8 cellular contexts compared by ENCODE assay signal in the genomic region with DNA sequence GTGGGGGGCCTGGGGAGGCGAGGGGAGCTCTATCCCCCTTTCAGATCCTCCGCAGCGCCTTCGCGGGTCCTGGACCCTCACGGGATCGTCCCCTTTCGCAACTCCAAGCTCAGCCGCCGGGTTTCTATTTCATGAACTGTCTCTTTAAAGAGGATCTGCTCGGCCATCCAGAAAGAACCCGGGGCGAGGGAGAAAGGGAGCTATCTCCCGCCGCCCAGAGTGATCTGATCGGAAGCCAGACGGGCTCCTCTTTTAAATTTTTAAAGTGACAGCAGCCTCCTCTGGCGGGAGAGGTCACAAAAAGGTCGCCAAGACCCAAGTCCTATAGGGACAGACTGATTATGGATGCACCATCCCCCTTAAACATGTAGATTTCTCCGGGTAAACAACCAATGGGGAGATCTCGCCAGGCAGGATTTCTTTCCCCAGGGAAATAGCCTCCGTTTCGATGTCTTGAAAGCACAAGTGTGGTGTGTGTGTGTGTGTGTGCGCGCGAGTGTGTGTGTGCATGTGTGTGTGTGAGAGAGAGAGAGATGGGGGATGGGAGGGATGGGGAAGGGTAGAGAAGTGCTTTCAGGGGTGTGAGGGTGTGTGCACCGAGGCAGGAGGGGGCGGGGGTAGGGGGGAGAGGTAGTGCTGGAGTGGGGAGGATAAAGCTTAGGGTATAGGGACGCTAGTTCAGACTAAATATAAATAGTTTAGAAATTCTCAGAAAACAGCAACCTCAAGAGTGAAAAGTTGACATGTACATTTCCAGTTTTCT.
A peak's percentile ranks its signal among the peaks of the same experiment; 100 is the strongest.
DNase-seq lines count a peak whose midpoint lies in the region; TF ChIP-seq lines count a peak whose summit lies in the region.

No MANE protein-coding gene starts in this region.

- H3K27me3 ChIP-seq in effector memory CD4-positive, alpha-beta T cell (replicated peaks; ENCODE audit: control insufficient read depth, insufficient read depth, low read length, poor library complexity, severe bottlenecking) = peaks cover 33% of the 10 kb centered on the region

- H3K4me1 ChIP-seq in effector memory CD4-positive, alpha-beta T cell (ENCODE audit: control insufficient read depth, insufficient read depth, low read length, poor library complexity, severe bottlenecking) = peaks cover 14% of the 10 kb centered on the region

- no peaks in the 10 kb centered on the region for H3K36me3 ChIP-seq in effector memory CD4-positive, alpha-beta T cell (ENCODE audit: control insufficient read depth, insufficient read depth, low read length)

- no peak overlapping the region for H3K27ac ChIP-seq in effector memory CD4-positive, alpha-beta T cell (ENCODE audit: insufficient read depth, low read length, poor library complexity, severe bottlenecking)

- DNase-seq in activated T-cell treated with anti-CD3 and anti-CD28 coated beads, Interleukin-2, amount 50 U/mL, for 1 hour = peak; percentile 17
- DNase-seq in activated T-cell treated with anti-CD3 and anti-CD28 coated beads for 4 hours (no peak), NCI-H526 (lab: John Stamatoyannopoulos, UW) (peak; percentile 68 to 91), astrocyte of the spinal cord (ENCODE audit: low read depth, low spot score) (peak; percentile 76), iPS DF 4.7 (ENCODE audit: extremely low read depth, low spot score) (peak; percentile 46), retina (peak; percentile 89), C1 segment of cervical spinal cord (lab: John Stamatoyannopoulos, UW) (no peak)
- no peak for DNase-seq in effector memory CD4-positive, alpha-beta T cell

- in situ Hi-C loops in astrocyte of the spinal cord (cut with HindIII; ENCODE audit: low sequenced_read_pairs) = no loop called here

- H3K9me3 ChIP-seq in effector memory CD4-positive, alpha-beta T cell (ENCODE audit: control insufficient read depth, low read length) = no peaks in the 10 kb centered on the region

- TF ChIP-seq CTCF in astrocyte of the spinal cord (IDR thresholded peaks at IDR 0.05; ENCODE audit: low read depth, low read length) = no peak

- peak overlapping the region; percentile 86 for H3K4me3 ChIP-seq in astrocyte of the spinal cord (ENCODE audit: low read depth, low read length)
- no peak overlapping the region for H3K4me3 ChIP-seq in effector memory CD4-positive, alpha-beta T cell (ENCODE audit: insufficient read depth, low read depth, low read length, poor library complexity, severe bottlenecking)

Comparison
In these comparisons a context has a peak if more than half of its experiments do, and no peak if none do; other contexts are left out.
1. DNase-seq: peak in activated T-cell treated with anti-CD3 and anti-CD28 coated beads, Interleukin-2, amount 50 U/mL, for 1 hour (single experiment), NCI-H526 (2 of 2), astrocyte of the spinal cord (single experiment), iPS DF 4.7 (single experiment) and retina (single experiment); none in activated T-cell treated with anti-CD3 and anti-CD28 coated beads for 4 hours (single experiment), C1 segment of cervical spinal cord (0 of 14) and effector memory CD4-positive, alpha-beta T cell (0 of 3).